ENCODE assay signal across 8 cellular contexts in genomic region chr9:109101810-109102209, GRCh38. TPM values are rescaled to one million over a fixed set of nuclear protein-coding genes. Genes with fewer than 3 reads are reported as not detected.
DNase-seq lines count a peak whose midpoint lies in the region; ATAC-seq lines count a peak whose summit lies in the region.

No MANE protein-coding gene starts in this region.

- no peak overlapping the region for H4K8ac ChIP-seq in mesendoderm (ENCODE audit: low read depth, low read length)

- H3K36me3 ChIP-seq in naive thymus-derived CD4-positive, alpha-beta T cell (ENCODE audit: control insufficient read depth in 2 of 3, insufficient read depth in 3 of 3, low read length in 3 of 3), result peaks cover 0 to 13% (median 7%) of the 10 kb centered on the region in 3 experiments
- H3K36me3 ChIP-seq in mesendoderm (ENCODE audit: control insufficient read depth, insufficient read depth, low read length), result no peaks in the 10 kb centered on the region

- peaks cover 10% of the 10 kb centered on the region for H3K79me1 ChIP-seq in mesendoderm (ENCODE audit: low read length)

- peaks cover 29 to 77% (median 75%) of the 10 kb centered on the region in 7 donors for H3K4me1 Mint-ChIP-seq in naive thymus-derived CD4-positive, alpha-beta T cell

- no peak overlapping the region for H4K5ac ChIP-seq in mesendoderm (ENCODE audit: low read length)

- no peak overlapping the region for H3K4ac ChIP-seq in mesendoderm (ENCODE audit: low read depth, low read length)

- no peaks in the 10 kb centered on the region for H3K27me3 Mint-ChIP-seq in naive thymus-derived CD4-positive, alpha-beta T cell

- H2BK5ac ChIP-seq in mesendoderm (ENCODE audit: low read length), result no peak overlapping the region

- H3K23ac ChIP-seq in mesendoderm (ENCODE audit: low read length), result no peak overlapping the region

- H3K27me3 ChIP-seq in naive thymus-derived CD4-positive, alpha-beta T cell (ENCODE audit: control insufficient read depth in 2 of 2, insufficient read depth in 2 of 2, low read length in 2 of 2), result no peaks in the 10 kb centered on the region
- no peaks in the 10 kb centered on the region for H3K27me3 ChIP-seq in mesendoderm (ENCODE audit: insufficient read depth, low read length, poor library complexity)

- H3K36me3 Mint-ChIP-seq in naive thymus-derived CD4-positive, alpha-beta T cell, result peaks cover 15 to 58% (median 26%) of the 10 kb centered on the region in 5 donors

- H3K79me2 ChIP-seq in mesendoderm (ENCODE audit: control insufficient read depth, insufficient read depth, low read length), result peaks cover 50% of the 10 kb centered on the region

- H2BK120ac ChIP-seq in mesendoderm (ENCODE audit: low read depth, low read length), result no peak overlapping the region

- peaks cover 0 to 6% (median 0%) of the 10 kb centered on the region in 3 experiments for H3K9me3 ChIP-seq in naive thymus-derived CD4-positive, alpha-beta T cell (ENCODE audit: control insufficient read depth in 2 of 3, low read length in 3 of 3)

- peak overlapping the region; percentile 81 to 96 (median 90) for H3K27ac Mint-ChIP-seq in naive thymus-derived CD4-positive, alpha-beta T cell

- H3K4me1 ChIP-seq in naive thymus-derived CD4-positive, alpha-beta T cell (ENCODE audit: control insufficient read depth in 2 of 2, insufficient read depth in 2 of 2, low read length in 2 of 2), result peaks cover 20 to 51% of the 10 kb centered on the region in 2 donors
- peaks cover 4% of the 10 kb centered on the region for H3K4me1 ChIP-seq in mesendoderm (ENCODE audit: control insufficient read depth, low read depth, low read length)

- no peak overlapping the region for H3K4me2 ChIP-seq in mesendoderm (ENCODE audit: low read length)

- H3K9me3 Mint-ChIP-seq in naive thymus-derived CD4-positive, alpha-beta T cell, result peaks cover 3 to 19% (median 10%) of the 10 kb centered on the region in 11 donors

- H3K27ac ChIP-seq in naive thymus-derived CD4-positive, alpha-beta T cell (ENCODE audit: low read depth, low read length), result peak overlapping the region; percentile 67
- H3K27ac ChIP-seq in mesendoderm (ENCODE audit: low read depth, low read length), result no peak overlapping the region

- ATAC-seq in GM18498 (IDR thresholded peaks at IDR 0.05; ENCODE audit: unreplicated experiment), result peak; percentile 65
- ATAC-seq in GM21786 (IDR thresholded peaks at IDR 0.05; ENCODE audit: unreplicated experiment), result peak; percentile 73
- peak; percentile 80 for ATAC-seq in naive thymus-derived CD4-positive, alpha-beta T cell

- no peak overlapping the region for H3K56ac ChIP-seq in mesendoderm (ENCODE audit: low read length)

- DNase-seq in LHCN-M2 (ENCODE audit: low read depth) (peak; percentile 76), astrocyte of the hippocampus (ENCODE audit: low read depth, low spot score) (peak; percentile 88), anterior cingulate cortex (lab: John Stamatoyannopoulos, UW) (no peak), mesendoderm (no peak), NCI-H82 treated with DMSO at 0.1 percent for 48 hours (lab: John Stamatoyannopoulos, UW; ENCODE audit: unreplicated experiment) (no peak)
- DNase-seq in naive thymus-derived CD4-positive, alpha-beta T cell, result peak in 7 of 9 donors; percentile 33 to 55 (median 45)

- H3K4me3 ChIP-seq in naive thymus-derived CD4-positive, alpha-beta T cell (ENCODE audit: low read length), result peak overlapping the region; percentile 53
- no peak overlapping the region for H3K4me3 ChIP-seq in mesendoderm (ENCODE audit: low read length)

- intact Hi-C loops in naive thymus-derived CD4-positive, alpha-beta T cell (cut with micrococcal nuclease), result loop anchor here (1.0 to 5.0 kb wide), 8 partner anchors 8 to 170 kb away; partner anchors contain the start of genes ABITRAM (in 2 of the 2), CTNNAL1 (in 2 of the 2), ELP1 (in 2 of the 2) and TMEM245 (in 1 of the 2)

- no peak overlapping the region for H2AK5ac ChIP-seq in mesendoderm (ENCODE audit: low read length)

- POLR2A ChIA-PET in naive thymus-derived CD4-positive, alpha-beta T cell (lab: Charles Lee), result interaction anchor here (1.0 to 5.4 kb wide), 2 partner anchors 17 to 82 kb away, joined by 3 to 41 read pairs; partner anchors contain the start of gene TMEM245

- CTCF ChIA-PET in naive thymus-derived CD4-positive, alpha-beta T cell (lab: Charles Lee), result no interaction called here

- WGBS in mesendoderm (ENCODE audit: extremely low coverage, insufficient coverage, low lambda C conversion rate), result no CpG with 5 or more reads among the region's 3 CpGs

- H3K4me3 Mint-ChIP-seq in naive thymus-derived CD4-positive, alpha-beta T cell, result peak overlapping the region; percentile 67 to 88 (median 77)

- H3K18ac ChIP-seq in mesendoderm (ENCODE audit: low read length), result no peak overlapping the region

- H2BK15ac ChIP-seq in mesendoderm (replicated peaks; ENCODE audit: low read depth), result no peak overlapping the region

- no peak overlapping the region for H3K9ac ChIP-seq in mesendoderm (ENCODE audit: low read length)

RNA-seq across cellular contexts. Expression of gene TMEM245, which starts 17.9 kb away (rescaled TPM):
- total RNA-seq in LHCN-M2 (2014; rRNA removed), result 48.5 and 53.4 TPM in 2 replicates
- polyA plus RNA-seq in LHCN-M2 (2012), result 21.5 TPM
- 10 to 100 TPM; 25.5 to 76.7 (median 29.2) TPM for total RNA-seq in naive thymus-derived CD4-positive, alpha-beta T cell
- 10 to 100 TPM; 26.6 to 31.9 TPM for polyA plus RNA-seq in naive thymus-derived CD4-positive, alpha-beta T cell
- polyA plus RNA-seq in mesendoderm (2013, experiment 1 of 2), result 28.2 TPM
- polyA plus RNA-seq in mesendoderm (2013, experiment 2 of 2), result 27.8 TPM

Comparison
In these comparisons a context has a peak if more than half of its experiments do, and no peak if none do; other contexts are left out.
1. DNase-seq: peak in LHCN-M2 (single experiment), astrocyte of the hippocampus (single experiment) and naive thymus-derived CD4-positive, alpha-beta T cell (7 of 9); none in anterior cingulate cortex (0 of 58), mesendoderm (single experiment) and NCI-H82 treated with DMSO at 0.1 percent for 48 hours (single experiment).
2. Peak in every context shown above with its lines, with median percentiles within 50 percentile points of each other: ATAC-seq.